Comparison of ENCODE assay signal across 8 cellular contexts in the genomic region with DNA sequence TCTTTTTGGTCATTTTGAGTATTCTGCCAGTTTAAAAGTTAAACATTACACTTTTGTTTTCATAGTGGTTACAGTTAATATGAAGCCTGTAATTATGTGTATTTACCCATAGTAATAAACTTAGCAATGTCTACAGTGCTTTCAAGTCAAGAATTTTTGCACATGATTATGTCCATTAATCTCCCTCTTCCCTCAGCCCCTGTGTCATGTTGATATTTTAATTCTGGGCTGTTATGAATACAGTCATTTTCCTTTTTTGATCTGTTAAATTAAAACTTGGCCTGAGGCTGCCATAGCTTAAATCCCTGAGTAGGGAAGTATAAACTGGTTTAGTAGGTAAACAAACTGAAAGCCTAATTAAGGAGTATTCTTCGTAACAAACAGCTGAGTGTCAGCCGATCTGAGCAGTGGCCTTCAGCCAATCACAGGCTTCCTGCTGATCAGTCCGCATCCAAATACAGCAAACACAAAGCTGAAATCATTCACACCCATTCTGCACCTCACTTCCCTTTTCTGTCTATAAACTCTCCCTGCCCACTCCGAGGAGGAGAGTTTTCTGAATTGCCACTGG. TPM values are rescaled to one million over a fixed set of nuclear protein-coding genes. Genes with fewer than 3 reads are reported as not detected.
DNase-seq lines count a peak whose midpoint lies in the region; ATAC-seq and TF ChIP-seq lines count a peak whose summit lies in the region.

No MANE protein-coding gene starts in this region.

- CTCF ChIA-PET in SK-N-SH (lab: Yijun Ruan, JAX), result no interaction called here

- no peak for TF ChIP-seq RAD21 in SK-N-SH (IDR thresholded peaks at IDR 0.05; ENCODE audit: low read length)

- H3K9me2 ChIP-seq in SK-N-SH, result no peaks in the 10 kb centered on the region

- ATAC-seq in GM18498 (IDR thresholded peaks at IDR 0.05; ENCODE audit: unreplicated experiment) (peak; percentile 100), GM21717 (IDR thresholded peaks at IDR 0.05; ENCODE audit: unreplicated experiment) (peak; percentile 95), T-helper 17 cell (peak; percentile 50), memory B cell (ENCODE audit: low read depth) (peak; percentile 100)
- ATAC-seq in activated T-cell treated with anti-CD3 and anti-CD28 coated beads, Interleukin-2, amount 50 U/mL, for 72 hours (replicated peaks in 1 of 2), result no peak

- H3K4me3 Mint-ChIP-seq in T-helper 17 cell (no peak overlapping the region), memory B cell (peak overlapping the region; percentile 65)
- H3K4me3 Mint-ChIP-seq in activated T-cell treated with anti-CD3 and anti-CD28 coated beads, Interleukin-2, amount 50 U/mL, for 72 hours, result no peak overlapping the region

- H3K4me1 Mint-ChIP-seq in T-helper 17 cell, result no peaks in the 10 kb centered on the region
- peaks cover 8% of the 10 kb centered on the region for H3K4me1 Mint-ChIP-seq in memory B cell
- H3K4me1 Mint-ChIP-seq in activated T-cell treated with anti-CD3 and anti-CD28 coated beads, Interleukin-2, amount 50 U/mL, for 72 hours (ENCODE audit: low read depth), result peaks cover 18% of the 10 kb centered on the region

- no peak overlapping the region for H2AFZ ChIP-seq in SK-N-SH (ENCODE audit: low read depth)

- H3K36me3 ChIP-seq in SK-N-SH (replicated peaks in 1 of 2; ENCODE audit: control insufficient read depth in 1 of 2, insufficient read depth in 2 of 2, low read length in 1 of 2), result no peaks in the 10 kb centered on the region

- H4K20me1 ChIP-seq in SK-N-SH (ENCODE audit: insufficient read depth), result no peaks in the 10 kb centered on the region

- H3K4me3 ChIP-seq in SK-N-SH (ENCODE audit: low read depth in 2 of 2, low read length in 1 of 2), result no peak overlapping the region

- no peaks in the 10 kb centered on the region for H3K9me3 Mint-ChIP-seq in memory B cell
- peaks cover 6 to 8% of the 10 kb centered on the region in 2 donors for H3K9me3 Mint-ChIP-seq in activated T-cell treated with anti-CD3 and anti-CD28 coated beads, Interleukin-2, amount 50 U/mL, for 72 hours

- 28% methylated on average over 4 of the region's 4 CpGs for WGBS in SK-N-SH (ENCODE audit: low lambda C conversion rate)

- no peak for TF ChIP-seq EP300 in SK-N-SH (IDR thresholded peaks at IDR 0.05; ENCODE audit: borderline replicate concordance in 1 of 2, low read depth in 1 of 2, low read length in 1 of 2)

- H3K9me3 ChIP-seq in T-helper 17 cell (ENCODE audit: control insufficient read depth, low read length, poor library complexity, severe bottlenecking), result no peaks in the 10 kb centered on the region
- H3K9me3 ChIP-seq in SK-N-SH, result no peaks in the 10 kb centered on the region

- H3K27ac Mint-ChIP-seq in T-helper 17 cell (no peak overlapping the region), memory B cell (peak overlapping the region; percentile 77)
- H3K27ac Mint-ChIP-seq in activated T-cell treated with anti-CD3 and anti-CD28 coated beads, Interleukin-2, amount 50 U/mL, for 72 hours, result no peak overlapping the region

- TF ChIP-seq CTCF in SK-N-SH (IDR thresholded peaks at IDR 0.05), result no peak

- no peak overlapping the region for H3K4me2 ChIP-seq in SK-N-SH

- H3K27me3 Mint-ChIP-seq in T-helper 17 cell (peaks cover 9% of the 10 kb centered on the region), memory B cell (no peaks in the 10 kb centered on the region)
- H3K27me3 Mint-ChIP-seq in activated T-cell treated with anti-CD3 and anti-CD28 coated beads, Interleukin-2, amount 50 U/mL, for 72 hours (ENCODE audit: low read depth), result peaks cover 41% of the 10 kb centered on the region

- no peaks in the 10 kb centered on the region; the same call in 1 of the 2 replicates for H3K27me3 ChIP-seq in SK-N-SH (ENCODE audit: insufficient read depth)

- no peaks in the 10 kb centered on the region for H3F3A ChIP-seq in SK-N-SH (replicated peaks; ENCODE audit: insufficient read depth)

- no peaks in the 10 kb centered on the region for H3K79me2 ChIP-seq in SK-N-SH (ENCODE audit: insufficient read depth)

- H3K4me1 ChIP-seq in SK-N-SH (ENCODE audit: control insufficient read depth in 1 of 2, insufficient read depth in 2 of 2, low read depth in 1 of 2, low read length in 1 of 2), result no peaks in the 10 kb centered on the region

- H3K36me3 Mint-ChIP-seq in T-helper 17 cell (ENCODE audit: low read depth) (no peaks in the 10 kb centered on the region), memory B cell (peaks cover 2% of the 10 kb centered on the region)
- H3K36me3 Mint-ChIP-seq in activated T-cell treated with anti-CD3 and anti-CD28 coated beads, Interleukin-2, amount 50 U/mL, for 72 hours (ENCODE audit: insufficient read depth in 2 of 2), result peaks cover 3 to 6% of the 10 kb centered on the region in 2 donors

- POLR2A ChIA-PET in SK-N-SH (lab: Yijun Ruan, JAX), result no interaction called here

- DNase-seq in HuH-7.5 (ENCODE audit: low spot score), result peak; percentile 55
- DNase-seq in T-helper 17 cell, result no peak
- peak in 1 of 2 donors; percentile 42 for DNase-seq in memory B cell (ENCODE audit: low spot score in 2 of 2)
- DNase-seq in stimulated activated CD4-positive, alpha-beta T cell treated with anti-CD3 and anti-CD28 coated beads, Interleukin-12 subunit alpha, Interleukin-12 subunit beta, amount 100 ng/mL, for 4 hours, result no peak
- no peak for DNase-seq in activated T-cell treated with anti-CD3 and anti-CD28 coated beads, Interleukin-2, amount 50 U/mL, for 72 hours
- DNase-seq in SK-N-SH, result no peak

- no peak overlapping the region for H3K27ac ChIP-seq in SK-N-SH (ENCODE audit: low read depth in 2 of 2, low read length in 1 of 2)

- H3K9ac ChIP-seq in SK-N-SH, result no peak overlapping the region

TF ChIP-seq in SK-N-SH, 30 proteins besides CTCF, POLR2A, EP300 and RAD21 (continues in another document):
- no peak for TF ChIP-seq ELF1 (IDR thresholded peaks at IDR 0.05)
- TF ChIP-seq, protein P1, sequence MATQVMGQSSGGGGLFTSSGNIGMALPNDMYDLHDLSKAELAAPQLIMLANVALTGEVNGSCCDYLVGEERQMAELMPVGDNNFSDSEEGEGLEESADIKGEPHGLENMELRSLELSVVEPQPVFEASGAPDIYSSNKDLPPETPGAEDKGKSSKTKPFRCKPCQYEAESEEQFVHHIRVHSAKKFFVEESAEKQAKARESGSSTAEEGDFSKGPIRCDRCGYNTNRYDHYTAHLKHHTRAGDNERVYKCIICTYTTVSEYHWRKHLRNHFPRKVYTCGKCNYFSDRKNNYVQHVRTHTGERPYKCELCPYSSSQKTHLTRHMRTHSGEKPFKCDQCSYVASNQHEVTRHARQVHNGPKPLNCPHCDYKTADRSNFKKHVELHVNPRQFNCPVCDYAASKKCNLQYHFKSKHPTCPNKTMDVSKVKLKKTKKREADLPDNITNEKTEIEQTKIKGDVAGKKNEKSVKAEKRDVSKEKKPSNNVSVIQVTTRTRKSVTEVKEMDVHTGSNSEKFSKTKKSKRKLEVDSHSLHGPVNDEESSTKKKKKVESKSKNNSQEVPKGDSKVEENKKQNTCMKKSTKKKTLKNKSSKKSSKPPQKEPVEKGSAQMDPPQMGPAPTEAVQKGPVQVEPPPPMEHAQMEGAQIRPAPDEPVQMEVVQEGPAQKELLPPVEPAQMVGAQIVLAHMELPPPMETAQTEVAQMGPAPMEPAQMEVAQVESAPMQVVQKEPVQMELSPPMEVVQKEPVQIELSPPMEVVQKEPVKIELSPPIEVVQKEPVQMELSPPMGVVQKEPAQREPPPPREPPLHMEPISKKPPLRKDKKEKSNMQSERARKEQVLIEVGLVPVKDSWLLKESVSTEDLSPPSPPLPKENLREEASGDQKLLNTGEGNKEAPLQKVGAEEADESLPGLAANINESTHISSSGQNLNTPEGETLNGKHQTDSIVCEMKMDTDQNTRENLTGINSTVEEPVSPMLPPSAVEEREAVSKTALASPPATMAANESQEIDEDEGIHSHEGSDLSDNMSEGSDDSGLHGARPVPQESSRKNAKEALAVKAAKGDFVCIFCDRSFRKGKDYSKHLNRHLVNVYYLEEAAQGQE (IDR thresholded peaks at IDR 0.05; ENCODE audit: low read depth, low read length), result no peak
- TF ChIP-seq NFIC (IDR thresholded peaks at IDR 0.05; ENCODE audit: borderline replicate concordance), result no peak
- no peak for TF ChIP-seq YY1 (IDR thresholded peaks at IDR 0.05; ENCODE audit: low read depth)
- TF ChIP-seq PBX3 (IDR thresholded peaks at IDR 0.05), result no peak
- TF ChIP-seq TEAD4 (IDR thresholded peaks at IDR 0.05; ENCODE audit: borderline replicate concordance, insufficient read depth), result no peak

RNA-seq across cellular contexts. Expression of gene SFT2D1, which starts 9.5 kb away (rescaled TPM):
- 10 to 100 TPM; 10.9 to 12.3 TPM for total RNA-seq in T-helper 17 cell
- 10 to 100 TPM; 39.4 to 44.4 TPM for total RNA-seq in activated T-cell treated with anti-CD3 and anti-CD28 coated beads, Interleukin-2, amount 50 U/mL, for 72 hours
- 93.4 and 131 TPM in 2 replicates for polyA plus RNA-seq in SK-N-SH (2012; rRNA removed)
- 116 and 156 TPM in 2 replicates for polyA plus RNA-seq in SK-N-SH (2012; cell fraction: cytosol; rRNA removed)
- 30.4 and 67.7 TPM in 2 replicates for polyA plus RNA-seq in SK-N-SH (2012; cell fraction: nucleus; rRNA removed)

RNA-seq across cellular contexts. Expression of gene MPC1, which starts 30.9 kb away (rescaled TPM):
- total RNA-seq in T-helper 17 cell, result 10 to 100 TPM; 21.6 to 22.1 TPM
- total RNA-seq in activated T-cell treated with anti-CD3 and anti-CD28 coated beads, Interleukin-2, amount 50 U/mL, for 72 hours, result 10 to 100 TPM; 23.6 to 26.8 TPM
- 13.6 and 13.7 TPM in 2 replicates for polyA plus RNA-seq in SK-N-SH (2012; rRNA removed)
- polyA plus RNA-seq in SK-N-SH (2012; cell fraction: cytosol; rRNA removed), result 16.0 and 18.7 TPM in 2 replicates
- 4.5 and 10.0 TPM in 2 replicates for polyA plus RNA-seq in SK-N-SH (2012; cell fraction: nucleus; rRNA removed)

RNA-seq across cellular contexts. Expression of gene PRR18, which starts 43.6 kb away (rescaled TPM):
- not detected for total RNA-seq in T-helper 17 cell
- total RNA-seq in activated T-cell treated with anti-CD3 and anti-CD28 coated beads, Interleukin-2, amount 50 U/mL, for 72 hours, result under 1 TPM in 1 of 2 donors, not detected in 1; 0.07 TPM
- 0.02 TPM in 1 of 2 replicates, not detected in the other for polyA plus RNA-seq in SK-N-SH (2012; rRNA removed)
- 0.01 TPM in 1 of 2 replicates, not detected in the other for polyA plus RNA-seq in SK-N-SH (2012; cell fraction: cytosol; rRNA removed)
- polyA plus RNA-seq in SK-N-SH (2012; cell fraction: nucleus; rRNA removed), result 0.02 and 0.04 TPM in 2 replicates

Comparison
In these comparisons a context has a peak if more than half of its experiments do, and no peak if none do; other contexts are left out.
1. ATAC-seq: peak in GM18498 (single experiment), GM21717 (single experiment), T-helper 17 cell (single experiment) and memory B cell (single experiment); none in activated T-cell treated with anti-CD3 and anti-CD28 coated beads, Interleukin-2, amount 50 U/mL, for 72 hours (0 of 2).